In the genomic region with DNA sequence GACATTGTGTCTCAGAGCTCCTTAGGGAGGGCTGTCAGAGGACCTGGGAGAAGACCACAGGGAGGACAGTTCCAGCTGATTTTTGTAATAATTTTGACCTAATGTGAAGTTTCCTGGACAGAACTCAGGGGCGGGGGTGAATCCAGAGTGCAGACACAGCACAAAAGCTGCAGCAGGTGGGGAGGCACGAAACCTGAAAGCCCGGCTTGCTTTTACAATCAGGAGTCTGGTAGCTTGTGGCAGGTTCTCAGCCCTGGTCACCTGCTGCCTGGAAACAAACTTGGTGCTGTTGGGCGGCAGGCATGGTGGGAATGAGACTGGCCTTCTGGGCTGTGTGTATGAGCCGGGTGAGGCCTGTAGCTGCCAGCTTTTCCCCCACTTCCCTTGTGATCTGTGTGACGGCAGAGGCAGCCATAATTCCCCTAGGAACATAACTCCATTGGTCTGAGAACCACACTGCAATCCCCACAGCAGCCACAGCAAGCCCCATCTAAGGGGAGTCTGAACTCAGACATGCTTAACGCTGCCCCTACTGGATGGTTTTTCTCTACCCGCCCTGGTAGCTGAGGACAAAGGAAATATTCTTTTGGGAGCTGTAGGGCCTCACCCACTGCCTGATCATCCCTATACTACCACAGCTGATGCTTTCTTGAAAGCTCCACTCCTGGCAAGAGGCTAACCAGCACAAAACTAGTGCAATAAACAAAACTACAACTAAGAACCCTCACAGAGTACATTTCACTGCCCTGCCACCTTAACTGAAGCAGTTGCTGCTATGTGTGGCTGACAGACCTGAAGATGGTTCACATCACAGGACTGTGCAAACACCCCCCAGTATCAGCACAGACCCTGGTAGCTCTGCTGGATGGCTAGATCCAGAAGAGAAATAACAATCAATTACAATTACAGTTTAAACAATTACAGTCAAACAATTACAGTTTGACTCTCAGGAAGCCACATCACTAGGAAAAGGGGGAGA, we compare ENCODE assay signal across 8 cellular contexts.
DNase-seq lines count a peak whose midpoint lies in the region; ATAC-seq, FAIRE-seq and TF ChIP-seq lines count a peak whose summit lies in the region.

No MANE protein-coding gene starts in this region.

- RAD21 ChIA-PET in GM12878 (lab: Charles Lee; ENCODE audit: unreplicated experiment) = no interaction called here

- SMC1A ChIA-PET in GM12878 (lab: Charles Lee; ENCODE audit: uncharacterized antibody, unreplicated experiment) = interaction anchor here (0.5 to 1.3 kb wide), 3 partner anchors 13 to 390 kb away, joined by 3 to 4 read pairs (median 3); no protein-coding TSS in a partner anchor

- in situ Hi-C loops in GM12878 (cut with MboI) = no loop called here

- ATAC-seq in GM12878 = peak; percentile 65

- H3K79me2 ChIP-seq in Loucy (ENCODE audit: insufficient read depth, low read length) (no peaks in the 10 kb centered on the region), GM12878 (ENCODE audit: control insufficient read depth, insufficient read depth, low read length) (no peaks in the 10 kb centered on the region)

- no peak for TF ChIP-seq POLR2A in GM12878 (IDR thresholded peaks at IDR 0.05; ENCODE audit: low read depth, low read length)

- DNase-seq in SIG-M5 treated with dmso at 0.1 percent for 504 hours (lab: John Stamatoyannopoulos, UW; ENCODE audit: unreplicated experiment) (peak; percentile 1), SIG-M5 (lab: John Stamatoyannopoulos, UW) (no peak), HFF-Myc (ENCODE audit: extremely low read depth, low read depth) (peak; percentile 11), GM12878 (ENCODE audit: low read depth, low spot score) (no peak), retinal pigment epithelial cell (ENCODE audit: low read depth) (no peak), epidermal melanocyte (ENCODE audit: insufficient read length, low spot score) (no peak), AG20443 (ENCODE audit: low spot score) (no peak)

- intact Hi-C loops in GM12878 (cut with micrococcal nuclease; ENCODE audit: unreplicated experiment) = no loop called here

- H3K9me3 ChIP-seq in Loucy (ENCODE audit: insufficient read depth, low read depth, low read length) = no peaks in the 10 kb centered on the region; the same call in 1 of the 2 replicates
- H3K9me3 ChIP-seq in GM12878 (replicated peaks; ENCODE audit: control insufficient read depth, insufficient read depth, low read length) = no peaks in the 10 kb centered on the region

- TF ChIP-seq EP300 in GM12878 (IDR thresholded peaks at IDR 0.05; ENCODE audit: borderline replicate concordance in 1 of 2, control insufficient read depth in 1 of 2, low read depth in 2 of 2, low read length in 2 of 2) = no peak

- H2AFZ ChIP-seq in Loucy (ENCODE audit: low read length) (no peak overlapping the region), GM12878 (ENCODE audit: control insufficient read depth, low read depth, low read length) (no peak overlapping the region)

- peak; percentile 49 for TF ChIP-seq RAD21 in GM12878 (IDR thresholded peaks at IDR 0.05; ENCODE audit: insufficient read depth, low read depth, low read length)

- peak; percentile 36 for TF ChIP-seq CTCF in HFF-Myc (IDR thresholded peaks at IDR 0.05; ENCODE audit: low read depth, low read length, missing control alignments)
- peak; percentile 53 for TF ChIP-seq CTCF in Loucy (conservative IDR thresholded peaks at IDR 0.05; ENCODE audit: low read length)
- TF ChIP-seq CTCF in GM12878 (IDR thresholded peaks at IDR 0.05 in 2 of 3, conservative IDR thresholded peaks at IDR 0.05 in 1 of 3; ENCODE audit: control insufficient read depth in 2 of 3, extremely low read depth in 1 of 3, insufficient read depth in 1 of 3, low read depth in 3 of 3, low read length in 3 of 3) = peak; percentile 9 to 23 (median 13); a peak in 3 of 6 replicates
- TF ChIP-seq CTCF in retinal pigment epithelial cell (conservative IDR thresholded peaks at IDR 0.05; ENCODE audit: low read depth, low read length) = peak; percentile 40

- POLR2A ChIA-PET in GM12878 (lab: Charles Lee) = no interaction called here

- H3K36me3 ChIP-seq in Loucy (ENCODE audit: insufficient read depth, low read length) (no peaks in the 10 kb centered on the region), GM12878 (ENCODE audit: control insufficient read depth in 2 of 2, insufficient read depth in 2 of 2, low read length in 1 of 2) (no peaks in the 10 kb centered on the region)

- H3F3A ChIP-seq in Loucy (ENCODE audit: low read depth) = no peaks in the 10 kb centered on the region

- H3K4me1 ChIP-seq in Loucy (ENCODE audit: insufficient read depth, low read length, poor library complexity, severe bottlenecking) (no peaks in the 10 kb centered on the region), GM12878 (ENCODE audit: control insufficient read depth, insufficient read depth, low read length) (no peaks in the 10 kb centered on the region)

- CTCF ChIA-PET in GM12878 (lab: Yijun Ruan, JAX) = interaction anchor here (0.6 to 1.4 kb wide), 4 partner anchors 8 to 792 kb away, joined by 3 to 6 read pairs (median 4); no protein-coding TSS in a partner anchor

- no peaks in the 10 kb centered on the region for H4K20me1 ChIP-seq in Loucy (ENCODE audit: insufficient read depth, low read length, poor library complexity, severe bottlenecking)
- no peaks in the 10 kb centered on the region for H4K20me1 ChIP-seq in GM12878 (ENCODE audit: control insufficient read depth, insufficient read depth)

- H3K9ac ChIP-seq in Loucy (ENCODE audit: low read depth, low read length, poor library complexity, severe bottlenecking) (no peak overlapping the region), GM12878 (ENCODE audit: control insufficient read depth, insufficient read depth, low read length) (no peak overlapping the region)

- H3K4me3 ChIP-seq in HFF-Myc (replicated peaks; ENCODE audit: low read depth, low read length) (no peak overlapping the region), Loucy (ENCODE audit: low read length, poor library complexity, severe bottlenecking) (no peak overlapping the region), GM12878 (no peak overlapping the region), retinal pigment epithelial cell (ENCODE audit: low read length) (no peak overlapping the region)

- H3K27me3 ChIP-seq in Loucy (ENCODE audit: insufficient read depth, low read length, poor library complexity, severe bottlenecking) (no peaks in the 10 kb centered on the region), GM12878 (replicated peaks in 1 of 2; ENCODE audit: control insufficient read depth in 2 of 2, insufficient read depth in 2 of 2, low read length in 1 of 2) (no peaks in the 10 kb centered on the region)

- no TSS peak for BruUV-seq in GM12878 (replicated peaks; lab: Mats Ljungman, UMichigan)

- no peaks in the 10 kb centered on the region for H3K9me2 ChIP-seq in Loucy (replicated peaks; ENCODE audit: low read depth, low read length)

- FAIRE-seq in GM12878 (lab: Jason Lieb, UNC) = no peak

- whole genome bisulfite sequencing in GM12878 (ENCODE audit: insufficient coverage, insufficient replicate concordance, low lambda C conversion rate, missing lambda C conversion rate) = 31% methylated on average over 8 of the region's 8 CpGs

- no peak overlapping the region for H3K27ac ChIP-seq in GM12878 (ENCODE audit: control insufficient read depth, insufficient read depth)

- H3K4me2 ChIP-seq in Loucy (ENCODE audit: low read depth, low read length, poor library complexity, severe bottlenecking) (no peak overlapping the region), GM12878 (ENCODE audit: control insufficient read depth, insufficient read depth) (no peak overlapping the region)

TF ChIP-seq in GM12878, 131 proteins besides CTCF, POLR2A, EP300 and RAD21:
- 0 out of 2 replicates have a peak, but pooled peaks have one; percentile 27 for TF ChIP-seq YY1 (IDR thresholded peaks at IDR 0.05; ENCODE audit: low read depth, low read length)
- no peak for TF ChIP-seq TCF12 (IDR thresholded peaks at IDR 0.05; ENCODE audit: low read depth, low read length)
TF ChIP-seq in GM12878: peak in this region for 1.

Comparison
In these comparisons a context has a peak if more than half of its experiments do, and no peak if none do; other contexts are left out.
1. DNase-seq: peak in SIG-M5 treated with dmso at 0.1 percent for 504 hours (single experiment) and HFF-Myc (single experiment); none in SIG-M5 (single experiment), GM12878 (single experiment), retinal pigment epithelial cell (single experiment), epidermal melanocyte (single experiment) and AG20443 (single experiment).
2. Peak in every context shown above with its lines, with median percentiles within 50 percentile points of each other: CTCF ChIP-seq.